ENCODE assay signal across 9 cellular contexts in the genomic region with DNA sequence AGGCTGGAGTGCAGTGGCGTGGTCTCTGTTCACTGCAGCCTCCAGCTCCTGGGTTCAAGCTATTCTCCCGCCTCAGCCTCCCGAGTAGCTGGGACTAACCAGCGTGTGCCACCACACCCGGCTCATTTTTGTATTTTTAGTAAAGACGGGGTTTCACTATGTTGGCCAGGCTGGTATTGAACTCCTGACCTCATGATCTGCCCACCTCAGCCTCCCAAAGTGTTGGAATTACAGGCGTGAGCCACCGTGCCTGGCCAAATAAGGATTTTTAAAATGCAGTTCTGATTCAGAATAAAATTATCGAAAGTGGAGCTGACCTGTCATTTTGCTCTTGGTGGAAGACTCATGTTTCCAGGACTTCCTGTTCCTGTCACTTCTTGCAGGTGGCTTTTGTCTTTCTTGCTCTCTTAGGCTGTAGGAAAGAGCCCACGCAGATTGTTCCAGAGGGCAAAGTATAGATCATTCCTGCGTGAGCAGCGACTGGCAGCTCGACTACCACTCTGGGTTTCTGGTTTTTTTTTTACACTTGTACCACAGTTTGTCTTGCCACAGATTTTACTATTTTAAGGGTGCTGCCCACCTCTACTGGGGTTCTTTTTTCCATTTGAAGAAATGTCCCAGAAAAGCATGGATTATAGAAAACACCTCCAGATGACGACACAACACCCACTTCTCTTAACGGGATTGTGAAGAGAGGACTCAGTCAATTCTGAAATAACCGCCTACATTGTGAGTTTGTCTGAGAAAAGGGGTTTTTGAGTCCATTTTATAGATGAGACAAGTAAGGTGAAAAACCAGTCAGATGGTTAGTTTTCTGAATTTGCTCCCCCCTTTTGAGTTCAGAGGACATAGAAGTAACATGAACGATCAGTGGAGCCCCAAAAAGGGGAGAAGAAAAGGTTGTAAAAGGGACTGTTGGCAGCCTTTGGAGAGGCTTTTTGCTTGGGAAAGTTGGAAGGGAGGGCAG. TPM values are rescaled to one million over a fixed set of nuclear protein-coding genes. Genes with fewer than 3 reads are reported as not detected.
DNase-seq lines count a peak whose midpoint lies in the region; ATAC-seq and FAIRE-seq lines count a peak whose summit lies in the region.
"Had no signal": no experiment of that assay in that cellular context is flagged by ENCODE, and none has a peak within 500 bp of the region (broad histone marks: within the 10 kb centered on the region; RNA-seq: fewer than 3 reads in every experiment).

No MANE protein-coding gene starts in this region.

- peak; percentile 49 for FAIRE-seq in GM18507 (lab: Jason Lieb, UNC)

- peak overlapping the region; percentile 75 to 93 (median 85) for H3K4me2 ChIP-seq in BLaER1 treated with 17β-estradiol and CSF1 and Interleukin-3, amounts not matched to agents 10 nM and 100 nM

- peaks cover 86% of the 10 kb centered on the region for H3K4me1 Mint-ChIP-seq in activated CD4-positive, alpha-beta memory T cell treated with anti-CD3 and anti-CD28 coated beads for 36 hours (ENCODE audit: low read depth)
- H3K4me1 Mint-ChIP-seq in memory B cell = peaks cover 68% of the 10 kb centered on the region

- peak overlapping the region; percentile 12 to 68 (median 59); a peak in 19 of 22 replicates for H3K9ac ChIP-seq in BLaER1 treated with 17β-estradiol and CSF1 and Interleukin-3, amounts not matched to agents 10 nM and 100 nM

- peak overlapping the region; percentile 2 to 75 (median 70); a peak in 21 of 22 replicates for H3K27ac ChIP-seq in BLaER1 treated with 17β-estradiol and CSF1 and Interleukin-3, amounts not matched to agents 10 nM and 100 nM

- DNase-seq in GM18507 (ENCODE audit: extremely low spot score, insufficient read length, low read depth) = no peak
- DNase-seq in activated CD4-positive, alpha-beta memory T cell treated with anti-CD3 and anti-CD28 coated beads for 36 hours = peak; percentile 73
- DNase-seq in memory B cell (ENCODE audit: low spot score in 2 of 2) = no peak
- DNase-seq in NCI-H226 = no peak
- no peak for DNase-seq in Right ventricle myocardium superior
- DNase-seq: left cardiac atrium had no signal

- peak overlapping the region; percentile 96 for H3K4me3 Mint-ChIP-seq in activated CD4-positive, alpha-beta memory T cell treated with anti-CD3 and anti-CD28 coated beads for 36 hours
- H3K4me3 Mint-ChIP-seq in memory B cell = peak overlapping the region; percentile 77

- peaks cover 0 to 30% (median 3%) of the 10 kb centered on the region in 11 experiments; a peak in 7 of 22 replicates for H3K36me3 ChIP-seq in BLaER1 treated with 17β-estradiol and CSF1 and Interleukin-3, amounts not matched to agents 10 nM and 100 nM

- peaks cover 94 to 97% (median 95%) of the 10 kb centered on the region in 10 experiments for H3K4me1 ChIP-seq in BLaER1 treated with 17β-estradiol and CSF1 and Interleukin-3, amounts not matched to agents 10 nM and 100 nM

- no peaks in the 10 kb centered on the region for H3K9me3 ChIP-seq in BLaER1 treated with 17β-estradiol and CSF1 and Interleukin-3, amounts not matched to agents 10 nM and 100 nM (replicated peaks in 1 of 11)

- peak overlapping the region; percentile 98 for H3K27ac Mint-ChIP-seq in activated CD4-positive, alpha-beta memory T cell treated with anti-CD3 and anti-CD28 coated beads for 36 hours
- H3K27ac Mint-ChIP-seq in memory B cell = peak overlapping the region; percentile 95

- no peaks in the 10 kb centered on the region for H3K27me3 ChIP-seq in BLaER1 treated with 17β-estradiol and CSF1 and Interleukin-3, amounts not matched to agents 10 nM and 100 nM

- CTCF ChIA-PET in activated CD4-positive, alpha-beta memory T cell treated with anti-CD3 and anti-CD28 coated beads for 36 hours (lab: Charles Lee) = interaction anchor here (0.7 to 1.1 kb wide), 3 partner anchors 43 to 517 kb away, joined by 3 read pairs; no protein-coding TSS in a partner anchor

- peaks cover 85 to 97% (median 97%) of the 10 kb centered on the region in 11 experiments for H4K20me1 ChIP-seq in BLaER1 treated with 17β-estradiol and CSF1 and Interleukin-3, amounts not matched to agents 10 nM and 100 nM

- H3K27me3 Mint-ChIP-seq in activated CD4-positive, alpha-beta memory T cell treated with anti-CD3 and anti-CD28 coated beads for 36 hours = peaks cover 1% of the 10 kb centered on the region
- no peaks in the 10 kb centered on the region for H3K27me3 Mint-ChIP-seq in memory B cell

- ATAC-seq in memory B cell (ENCODE audit: low read depth) (no peak), GM21825 (IDR thresholded peaks at IDR 0.05; ENCODE audit: unreplicated experiment) (no peak), Right ventricle myocardium superior (ENCODE audit: poor library complexity) (no peak), GM21360 (IDR thresholded peaks at IDR 0.05; ENCODE audit: unreplicated experiment) (no peak)

- H3K9me3 Mint-ChIP-seq in activated CD4-positive, alpha-beta memory T cell treated with anti-CD3 and anti-CD28 coated beads for 36 hours = no peaks in the 10 kb centered on the region
- no peaks in the 10 kb centered on the region for H3K9me3 Mint-ChIP-seq in memory B cell

- no peak overlapping the region; a peak in 1 of 20 replicates for H3K4me3 ChIP-seq in BLaER1 treated with 17β-estradiol and CSF1 and Interleukin-3, amounts not matched to agents 10 nM and 100 nM

- POLR2A ChIA-PET in activated CD4-positive, alpha-beta memory T cell treated with anti-CD3 and anti-CD28 coated beads for 36 hours (lab: Charles Lee) = interaction anchor here (0.6 to 2.1 kb wide), 9 partner anchors 11 to 518 kb away, joined by 3 to 7 read pairs (median 3); no protein-coding TSS in a partner anchor

- intact Hi-C loops in activated CD4-positive, alpha-beta memory T cell treated with anti-CD3 and anti-CD28 coated beads for 36 hours (cut with micrococcal nuclease) = loop anchor here (1.0 to 5.0 kb wide), 6 partner anchors 48 to 801 kb away; no protein-coding TSS in a partner anchor
- intact Hi-C loops in Right ventricle myocardium superior (cut with DNase I) = loop anchor here (10.0 kb wide), 1 partner anchor 369 kb away; no protein-coding TSS in a partner anchor

- peaks cover 63% of the 10 kb centered on the region for H3K36me3 Mint-ChIP-seq in activated CD4-positive, alpha-beta memory T cell treated with anti-CD3 and anti-CD28 coated beads for 36 hours
- peaks cover 5% of the 10 kb centered on the region for H3K36me3 Mint-ChIP-seq in memory B cell

RNA-seq across cellular contexts. Expression of gene JARID2, which starts 7.5 kb away (rescaled TPM):
- 10 to 100 TPM; 41.4 to 44.0 TPM for total RNA-seq in activated CD4-positive, alpha-beta memory T cell treated with anti-CD3 and anti-CD28 coated beads for 36 hours
- total RNA-seq in Right ventricle myocardium superior = 8.1 TPM
